In genomic region chr20:13212750-13213149, GRCh38 we compare ENCODE assay signal across 14 cellular contexts. TPM values are rescaled to one million over a fixed set of nuclear protein-coding genes. Genes with fewer than 3 reads are reported as not detected.
DNase-seq lines count a peak whose midpoint lies in the region; ATAC-seq and FAIRE-seq lines count a peak whose summit lies in the region.
"Had no signal": no experiment of that assay in that cellular context is flagged by ENCODE, and none has a peak within 500 bp of the region (broad histone marks: within the 10 kb centered on the region; RNA-seq: fewer than 3 reads in every experiment).

No MANE protein-coding gene starts in this region.

- H3K27me3 Mint-ChIP-seq in T-helper 2 cell treated with Interferon-gamma antibody and Interleukin-4, amounts not matched to agents 5 μg/mL and 100 μg/mL, for 36 hours (ENCODE audit: low read depth) = peaks cover 36% of the 10 kb centered on the region

- H3K9me3 Mint-ChIP-seq in T-helper 2 cell treated with Interferon-gamma antibody and Interleukin-4, amounts not matched to agents 5 μg/mL and 100 μg/mL, for 36 hours = peaks cover 5% of the 10 kb centered on the region

- H3K27ac Mint-ChIP-seq in T-helper 2 cell treated with Interferon-gamma antibody and Interleukin-4, amounts not matched to agents 5 μg/mL and 100 μg/mL, for 36 hours = no peak overlapping the region

- no peak for FAIRE-seq in frontal cortex (lab: Jason Lieb, UNC)

- DNase-seq in activated CD4-positive, CD25-positive, alpha-beta regulatory T cell treated with anti-CD3 and anti-CD28 coated beads, Interleukin-2, amount 50 U/mL, for 72 hours = no peak
- DNase-seq in T-helper 2 cell treated with Interferon-gamma antibody and Interleukin-4, amounts not matched to agents 5 μg/mL and 100 μg/mL, for 36 hours (ENCODE audit: low spot score) = peak; percentile 54
- DNase-seq in kidney tubule cell (ENCODE audit: low spot score) (peak; percentile 3), dedifferentiated amniotic fluid mesenchymal stem cell (ENCODE audit: extremely low spot score) (no peak), frontal cortex (ENCODE audit: low spot score in 2 of 2) (no peak)
- DNase-seq: activated effector memory CD4-positive, alpha-beta T cell treated with Interleukin-2 at 50 U/mL for 16 hours; NCI-H2171; nucleus accumbens; thyroid gland had no signal

- no peaks in the 10 kb centered on the region for H3K36me3 Mint-ChIP-seq in T-helper 2 cell treated with Interferon-gamma antibody and Interleukin-4, amounts not matched to agents 5 μg/mL and 100 μg/mL, for 36 hours (ENCODE audit: low read depth)

- H3K4me1 Mint-ChIP-seq in T-helper 2 cell treated with Interferon-gamma antibody and Interleukin-4, amounts not matched to agents 5 μg/mL and 100 μg/mL, for 36 hours (ENCODE audit: low read depth) = peaks cover 31% of the 10 kb centered on the region

- no peak overlapping the region for H3K4me3 Mint-ChIP-seq in T-helper 2 cell treated with Interferon-gamma antibody and Interleukin-4, amounts not matched to agents 5 μg/mL and 100 μg/mL, for 36 hours

- peak; percentile 68 to 71 for ATAC-seq in activated CD4-positive, CD25-positive, alpha-beta regulatory T cell treated with anti-CD3 and anti-CD28 coated beads, Interleukin-2, amount 50 U/mL, for 24 hours
- peak; percentile 65 for ATAC-seq in GM18520 (IDR thresholded peaks at IDR 0.05; ENCODE audit: unreplicated experiment)
- ATAC-seq in GM21737 (IDR thresholded peaks at IDR 0.05; ENCODE audit: unreplicated experiment) = no peak

RNA-seq across cellular contexts. Expression of gene ISM1, which starts 8.3 kb away (rescaled TPM):
- 1.6 TPM for total RNA-seq in frontal cortex
- total RNA-seq: A172, M059J had no signal

Comparison
In these comparisons a context has a peak if more than half of its experiments do, and no peak if none do; other contexts are left out.
1. DNase-seq: peak in T-helper 2 cell treated with Interferon-gamma antibody and Interleukin-4, amounts not matched to agents 5 μg/mL and 100 μg/mL, for 36 hours (single experiment) and kidney tubule cell (single experiment); none in activated CD4-positive, CD25-positive, alpha-beta regulatory T cell treated with anti-CD3 and anti-CD28 coated beads, Interleukin-2, amount 50 U/mL, for 72 hours (single experiment), dedifferentiated amniotic fluid mesenchymal stem cell (single experiment) and frontal cortex (0 of 2).